In the genomic region with DNA sequence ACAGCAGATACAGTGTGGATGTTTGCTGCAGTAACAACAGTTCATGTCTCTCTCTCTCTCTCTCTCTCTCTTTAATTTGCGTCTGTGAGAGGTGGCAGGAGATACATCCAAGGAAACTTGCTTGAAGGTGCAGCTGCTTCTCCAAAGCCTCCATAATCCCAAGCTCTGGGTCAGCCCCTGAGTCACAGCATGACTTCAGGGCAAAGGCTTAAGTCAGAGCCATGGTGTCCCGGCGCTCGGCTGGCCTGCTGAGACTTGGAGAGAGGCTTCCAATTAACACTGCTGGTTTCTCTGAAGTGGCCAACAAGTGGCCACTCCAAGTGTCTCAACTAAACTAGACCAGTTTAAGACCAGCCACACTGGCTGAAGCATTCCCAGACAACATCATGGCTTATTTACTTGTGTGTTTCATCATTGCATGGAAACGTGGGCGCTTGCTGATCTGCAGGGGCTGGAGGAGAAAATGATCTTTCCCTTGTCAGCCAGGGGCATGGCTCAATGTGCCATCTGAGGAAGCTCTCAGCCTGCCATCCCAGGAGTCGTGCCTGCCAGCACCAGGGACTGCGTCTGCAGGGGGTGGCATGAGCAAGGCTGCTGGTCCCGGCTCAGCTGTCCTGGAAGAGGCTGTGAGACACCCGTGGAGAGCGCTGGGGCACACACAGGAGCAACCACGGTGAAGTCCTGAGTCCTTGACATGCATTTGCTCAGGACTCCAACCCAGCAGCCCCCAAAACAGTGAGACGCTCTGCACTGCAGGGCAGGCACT, we compare ENCODE assay signal across 17 cellular contexts.
DNase-seq lines count a peak whose midpoint lies in the region; ATAC-seq and TF ChIP-seq lines count a peak whose summit lies in the region.
"Had no signal": no experiment of that assay in that cellular context is flagged by ENCODE, and none has a peak within 500 bp of the region (broad histone marks: within the 10 kb centered on the region; RNA-seq: fewer than 3 reads in every experiment).

No MANE protein-coding gene starts in this region.

- H3K4me1 ChIP-seq in upper lobe of left lung = peaks cover 0 to 4% (median 3%) of the 10 kb centered on the region in 4 donors
- no peaks in the 10 kb centered on the region for H3K4me1 ChIP-seq in CD8-positive, alpha-beta T cell (ENCODE audit: insufficient read depth, low read length)
- H3K4me1 ChIP-seq: adrenal gland, colonic mucosa had no signal

- no peaks in the 10 kb centered on the region for H3K36me3 ChIP-seq in upper lobe of left lung
- no peaks in the 10 kb centered on the region for H3K36me3 ChIP-seq in CD8-positive, alpha-beta T cell (ENCODE audit: insufficient read depth, low read length)
- H3K36me3 ChIP-seq: adrenal gland, colonic mucosa had no signal

- no peak for TF ChIP-seq CTCF in upper lobe of left lung (IDR thresholded peaks at IDR 0.05)
- TF ChIP-seq CTCF in CD8-positive, alpha-beta T cell (IDR thresholded peaks at IDR 0.05) = no peak

- H3K27me3 ChIP-seq in upper lobe of left lung = no peaks in the 10 kb centered on the region
- no peaks in the 10 kb centered on the region for H3K27me3 ChIP-seq in CD8-positive, alpha-beta T cell (ENCODE audit: insufficient read depth, low read length)
- H3K27me3 ChIP-seq: adrenal gland, colonic mucosa had no signal

- CTCF ChIA-PET in CD8-positive, alpha-beta T cell (lab: Charles Lee) = no interaction called here

- no peaks in the 10 kb centered on the region for H3K27me3 Mint-ChIP-seq in CD8-positive, alpha-beta T cell (ENCODE audit: low read depth)
- H3K27me3 Mint-ChIP-seq: activated T-helper 17 cell treated with anti-CD3 and anti-CD28 coated beads, Interleukin-2, amount 50 U/mL, for 72 hours had no signal

- no peak overlapping the region for H3K4me3 ChIP-seq in upper lobe of left lung
- no peak overlapping the region for H3K4me3 ChIP-seq in CD8-positive, alpha-beta T cell (ENCODE audit: low read depth, low read length)
- H3K4me3 ChIP-seq: adrenal gland, colonic mucosa had no signal

- H3K9me3 Mint-ChIP-seq in CD8-positive, alpha-beta T cell = no peaks in the 10 kb centered on the region
- H3K9me3 Mint-ChIP-seq: activated T-helper 17 cell treated with anti-CD3 and anti-CD28 coated beads, Interleukin-2, amount 50 U/mL, for 72 hours had no signal

- no peaks in the 10 kb centered on the region for H3K4me1 Mint-ChIP-seq in CD8-positive, alpha-beta T cell (ENCODE audit: low read depth)
- H3K4me1 Mint-ChIP-seq: activated T-helper 17 cell treated with anti-CD3 and anti-CD28 coated beads, Interleukin-2, amount 50 U/mL, for 72 hours had no signal

- POLR2A ChIA-PET in CD8-positive, alpha-beta T cell (lab: Charles Lee) = no interaction called here

- no peak overlapping the region for H3K27ac Mint-ChIP-seq in CD8-positive, alpha-beta T cell
- H3K27ac Mint-ChIP-seq: activated CD8-positive, alpha-beta T cell treated with anti-CD3 and anti-CD28 coated beads, Interleukin-2, amount 10 ng/mL, durations not matched to agents 7 days and 5 days; activated T-helper 17 cell treated with anti-CD3 and anti-CD28 coated beads, Interleukin-2, amount 50 U/mL, for 72 hours had no signal

- ATAC-seq in Right ventricle myocardium inferior (peak; percentile 29), upper lobe of left lung (ENCODE audit: low FRiP score in 2 of 2) (peak; percentile 44 to 86), GM18502 (IDR thresholded peaks at IDR 0.05; ENCODE audit: poor library complexity, unreplicated experiment) (no peak)
- ATAC-seq in CD8-positive, alpha-beta T cell = no peak
- ATAC-seq: activated CD8-positive, alpha-beta T cell treated with anti-CD3 and anti-CD28 coated beads, Interleukin-2, amount 10 ng/mL, durations not matched to agents 7 days and 5 days; activated T-helper 17 cell treated with anti-CD3 and anti-CD28 coated beads, Interleukin-2, amount 50 U/mL, for 72 hours had no signal

- peak overlapping the region; percentile 67 for H3K27ac ChIP-seq in angular gyrus (ENCODE audit: low read depth, low read length)
- no peak overlapping the region for H3K27ac ChIP-seq in upper lobe of left lung
- H3K27ac ChIP-seq in CD8-positive, alpha-beta T cell (ENCODE audit: low read depth, low read length) = no peak overlapping the region
- H3K27ac ChIP-seq: adrenal gland, colonic mucosa had no signal

- no peak for TF ChIP-seq EP300 in upper lobe of left lung (IDR thresholded peaks at IDR 0.05)

- H3K4me3 Mint-ChIP-seq in CD8-positive, alpha-beta T cell = no peak overlapping the region
- H3K4me3 Mint-ChIP-seq: activated CD8-positive, alpha-beta T cell treated with anti-CD3 and anti-CD28 coated beads, Interleukin-2, amount 10 ng/mL, durations not matched to agents 7 days and 5 days; activated T-helper 17 cell treated with anti-CD3 and anti-CD28 coated beads, Interleukin-2, amount 50 U/mL, for 72 hours had no signal

- WGBS in upper lobe of left lung, 2 donors = 68 to 71% methylated on average over 9 to 13 of the region's 13 CpGs

- H3K36me3 Mint-ChIP-seq in CD8-positive, alpha-beta T cell = no peaks in the 10 kb centered on the region

- no peak for DNase-seq in Right ventricle myocardium inferior (ENCODE audit: missing footprints)
- DNase-seq in cardiac septum (ENCODE audit: low spot score) = no peak
- peak; percentile 40 for DNase-seq in medulla oblongata (ENCODE audit: extremely low spot score)
- DNase-seq in upper lobe of left lung = peak; percentile 52 to 89
- DNase-seq in HT-29 (ENCODE audit: low spot score) = no peak
- no peak for DNase-seq in CD8-positive, alpha-beta T cell
- DNase-seq: activated CD8-positive, alpha-beta T cell treated with anti-CD3 and anti-CD28 coated beads, Interleukin-2, amount 10 ng/mL, durations not matched to agents 7 days and 5 days; adrenal gland; colonic mucosa; COR-L47; GF-D8; glutamatergic neuron; islet precursor cell; NCI-H2171 treated with DMSO at 0.1 percent for 48 hours had no signal

- H3K9me3 ChIP-seq in upper lobe of left lung = no peaks in the 10 kb centered on the region
- no peaks in the 10 kb centered on the region for H3K9me3 ChIP-seq in CD8-positive, alpha-beta T cell (ENCODE audit: low read length)
- H3K9me3 ChIP-seq: adrenal gland, colonic mucosa had no signal

- intact Hi-C loops in Right ventricle myocardium inferior (cut with DNase I) = loop anchor here (10.0 kb wide), 1 partner anchor 378 kb away; no protein-coding TSS in a partner anchor
- intact Hi-C loops in cardiac septum (cut with DNase I) = loop anchor here (10.0 kb wide), 2 partner anchors 108 to 268 kb away; no protein-coding TSS in a partner anchor
- intact Hi-C loops in CD8-positive, alpha-beta T cell (cut with DNase I, micrococcal nuclease) = loop anchor here in 1 of 2 experiments (10.0 kb wide), 1 partner anchor 448 kb away; no protein-coding TSS in a partner anchor

- no peak for TF ChIP-seq POLR2A in upper lobe of left lung (IDR thresholded peaks at IDR 0.05)

Comparison
In these comparisons a context has a peak if more than half of its experiments do, and no peak if none do; other contexts are left out.
1. ATAC-seq: peak in Right ventricle myocardium inferior (single experiment) and upper lobe of left lung (2 of 2); none in GM18502 (single experiment) and CD8-positive, alpha-beta T cell (single experiment).
2. DNase-seq: peak in medulla oblongata (single experiment) and upper lobe of left lung (2 of 2); none in Right ventricle myocardium inferior (single experiment), cardiac septum (single experiment), HT-29 (single experiment) and CD8-positive, alpha-beta T cell (0 of 7).